1 cellular context compared by ENCODE assay signal in genomic region chr2:27772804-27773203, GRCh38.
TF ChIP-seq lines count a peak whose summit lies in the region.

No MANE protein-coding gene starts in this region.

TF ChIP-seq in WTC11, 78 proteins besides CTCF, POLR2A, EP300 and RAD21 (continued from another document):
- TF ChIP-seq ZNF512 (CRISPR knock-in tag; IDR thresholded peaks at IDR 0.05; ENCODE audit: borderline replicate concordance) = no peak
- no peak for TF ChIP-seq ZBTB21 (CRISPR knock-in tag; IDR thresholded peaks at IDR 0.05; ENCODE audit: borderline replicate concordance)
